ENCODE assay signal across 31 cellular contexts in the genomic region with DNA sequence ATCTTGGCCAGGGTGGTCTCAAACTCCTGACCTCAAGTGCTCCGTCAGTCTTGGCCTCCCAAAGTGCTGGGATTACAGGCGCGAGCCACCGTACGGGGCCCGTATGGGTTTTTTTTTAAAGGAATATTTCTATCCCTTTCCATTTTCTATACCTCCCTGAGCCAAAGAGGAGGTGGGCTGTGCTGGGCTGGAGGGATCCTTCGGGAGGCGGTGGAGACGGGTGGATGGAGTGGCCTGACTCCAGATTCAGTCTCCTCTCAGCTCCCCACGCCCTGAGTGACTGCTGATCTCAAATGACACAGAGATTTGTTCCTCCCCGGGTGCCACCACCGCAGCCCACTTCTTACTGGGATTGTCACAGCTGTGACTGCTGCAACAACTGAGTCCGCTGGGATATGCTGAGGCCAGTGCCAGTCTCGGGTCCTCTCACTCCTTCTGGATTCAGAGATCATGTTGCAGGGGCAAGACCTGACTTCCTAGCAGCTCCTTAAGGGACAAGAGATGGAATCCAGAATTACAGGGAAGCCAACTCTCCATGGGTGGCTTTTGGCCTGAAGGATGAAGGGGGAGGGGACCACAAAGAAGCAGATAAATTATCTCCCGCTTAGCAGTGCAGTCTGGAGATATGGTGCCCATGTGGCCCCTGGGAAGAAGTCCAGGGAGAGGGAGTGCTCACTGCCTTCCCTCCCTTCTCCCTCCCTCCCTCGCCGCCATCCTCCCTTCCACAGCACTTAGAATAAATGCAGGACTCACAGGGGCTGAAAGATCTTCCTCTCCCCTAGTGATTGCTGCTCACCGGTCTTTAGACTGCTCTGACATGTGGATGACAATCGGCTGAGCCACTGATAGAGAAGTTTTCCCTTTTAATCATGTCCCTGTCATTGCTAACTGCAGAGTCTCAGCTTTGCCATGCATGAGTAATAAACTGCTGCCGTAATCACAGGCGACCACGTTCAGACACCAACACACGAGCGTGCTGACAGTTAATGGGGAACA. TPM values are rescaled to one million over a fixed set of nuclear protein-coding genes. Genes with fewer than 3 reads are reported as not detected.
A peak's percentile ranks its signal among the peaks of the same experiment; 100 is the strongest.
DNase-seq lines count a peak whose midpoint lies in the region; ATAC-seq and TF ChIP-seq lines count a peak whose summit lies in the region.
"Had no signal": no experiment of that assay in that cellular context is flagged by ENCODE, and none has a peak within 500 bp of the region (broad histone marks: within the 10 kb centered on the region; RNA-seq: fewer than 3 reads in every experiment).

No MANE protein-coding gene starts in this region.

- DNase-seq in Right ventricle myocardium inferior (ENCODE audit: missing footprints) = no peak
- DNase-seq in left cardiac atrium = no peak
- no peak for DNase-seq in left ventricle myocardium inferior
- DNase-seq in nephron progenitor cell = peak; percentile 10
- peak; percentile 74 for DNase-seq in testis
- DNase-seq in NCI-H524 (lab: John Stamatoyannopoulos, UW) = no peak
- DNase-seq in iPS-NIHi11 (ENCODE audit: low spot score) = no peak
- DNase-seq in activated naive CD4-positive, alpha-beta T cell treated with anti-CD3 and anti-CD28 coated beads for 36 hours = no peak
- DNase-seq: 8988T; activated CD4-positive, alpha-beta T cell treated with anti-CD3 and anti-CD28 coated beads, Interleukin-2, amount 10 ng/mL, durations not matched to agents 24 days and 14 days; activated T-cell treated with anti-CD3 and anti-CD28 coated beads, Interleukin-2, amount 50 U/mL, for 24 hours; Calu3; colonic mucosa; EL; foreskin fibroblast; GOT3; hippocampal formation; IMR-90; lower lobe of right lung; NCI-H1048; NCI-H1694 treated with DMSO at 0.1 percent for 48 hours; NCI-H2171; NCI-H510A; PC-9; SHP77 treated with DMSO at 0.1 percent for 48 hours; thyroid gland; WERI-Rb-1 had no signal

- H3K36me3 Mint-ChIP-seq in nephron progenitor cell (ENCODE audit: low read depth) = peaks cover 3% of the 10 kb centered on the region
- H3K36me3 Mint-ChIP-seq in activated naive CD4-positive, alpha-beta T cell treated with anti-CD3 and anti-CD28 coated beads for 36 hours (ENCODE audit: low read depth) = no peaks in the 10 kb centered on the region

- H3K27me3 Mint-ChIP-seq in nephron progenitor cell (ENCODE audit: low read depth, poor library complexity) = peaks cover 15% of the 10 kb centered on the region
- H3K27me3 Mint-ChIP-seq in activated naive CD4-positive, alpha-beta T cell treated with anti-CD3 and anti-CD28 coated beads for 36 hours (ENCODE audit: low read depth) = no peaks in the 10 kb centered on the region
- H3K27me3 Mint-ChIP-seq: activated CD4-positive, alpha-beta T cell treated with anti-CD3 and anti-CD28 coated beads, Interleukin-2, amount 10 ng/mL, durations not matched to agents 24 days and 14 days; activated T-cell treated with anti-CD3 and anti-CD28 coated beads, Interleukin-2, amount 50 U/mL, for 24 hours; stimulated activated naive CD8-positive, alpha-beta T cell treated with anti-CD3 and anti-CD28 coated beads, Interleukin-15, Interleukin-2, amounts not matched to agents 100 ng/mL and 50 ng/mL, for 24 hours had no signal

- CTCF ChIA-PET in activated naive CD4-positive, alpha-beta T cell treated with anti-CD3 and anti-CD28 coated beads for 36 hours (lab: Charles Lee) = no interaction called here

- H3K27ac Mint-ChIP-seq in nephron progenitor cell = no peak overlapping the region
- no peak overlapping the region for H3K27ac Mint-ChIP-seq in activated naive CD4-positive, alpha-beta T cell treated with anti-CD3 and anti-CD28 coated beads for 36 hours
- H3K27ac Mint-ChIP-seq: activated CD4-positive, alpha-beta T cell treated with anti-CD3 and anti-CD28 coated beads, Interleukin-2, amount 10 ng/mL, durations not matched to agents 24 days and 14 days; activated T-cell treated with anti-CD3 and anti-CD28 coated beads, Interleukin-2, amount 50 U/mL, for 24 hours; progenitor cell of endocrine pancreas; stimulated activated naive CD8-positive, alpha-beta T cell treated with anti-CD3 and anti-CD28 coated beads, Interleukin-15, Interleukin-2, amounts not matched to agents 100 ng/mL and 50 ng/mL, for 24 hours had no signal

- H3K4me3 ChIP-seq in left ventricle myocardium inferior (peak overlapping the region; percentile 19), testis (no peak overlapping the region)
- H3K4me3 ChIP-seq: breast epithelium, colonic mucosa, lower lobe of right lung, PC-9, thyroid gland had no signal

- peak overlapping the region; percentile 42 for H3K27ac ChIP-seq in left ventricle myocardium inferior (replicated peaks)
- H3K27ac ChIP-seq in testis = no peak overlapping the region
- H3K27ac ChIP-seq: breast epithelium, colonic mucosa, lower lobe of right lung, PC-9, thyroid gland, WERI-Rb-1 had no signal

- H3K27me3 ChIP-seq in left ventricle myocardium inferior (ENCODE audit: low read depth) (no peaks in the 10 kb centered on the region), testis (no peaks in the 10 kb centered on the region)
- H3K27me3 ChIP-seq: breast epithelium, colonic mucosa, thyroid gland had no signal

- peaks cover 15% of the 10 kb centered on the region for H3K4me1 Mint-ChIP-seq in nephron progenitor cell
- H3K4me1 Mint-ChIP-seq in activated naive CD4-positive, alpha-beta T cell treated with anti-CD3 and anti-CD28 coated beads for 36 hours (ENCODE audit: low read depth) = no peaks in the 10 kb centered on the region
- H3K4me1 Mint-ChIP-seq: activated CD4-positive, alpha-beta T cell treated with anti-CD3 and anti-CD28 coated beads, Interleukin-2, amount 10 ng/mL, durations not matched to agents 24 days and 14 days had no signal

- no peak overlapping the region for H3K4me3 Mint-ChIP-seq in nephron progenitor cell
- no peak overlapping the region for H3K4me3 Mint-ChIP-seq in activated naive CD4-positive, alpha-beta T cell treated with anti-CD3 and anti-CD28 coated beads for 36 hours
- H3K4me3 Mint-ChIP-seq: activated CD4-positive, alpha-beta T cell treated with anti-CD3 and anti-CD28 coated beads, Interleukin-2, amount 10 ng/mL, durations not matched to agents 24 days and 14 days; activated T-cell treated with anti-CD3 and anti-CD28 coated beads, Interleukin-2, amount 50 U/mL, for 24 hours; stimulated activated naive CD8-positive, alpha-beta T cell treated with anti-CD3 and anti-CD28 coated beads, Interleukin-15, Interleukin-2, amounts not matched to agents 100 ng/mL and 50 ng/mL, for 24 hours had no signal

- ATAC-seq in Right ventricle myocardium inferior (peak; percentile 44), left cardiac atrium (no peak)
- ATAC-seq: esophagus mucosa had no signal

- no peaks in the 10 kb centered on the region for H3K36me3 ChIP-seq in left ventricle myocardium inferior
- H3K36me3 ChIP-seq in testis (ENCODE audit: low read depth, missing control alignments) = no peaks in the 10 kb centered on the region
- H3K36me3 ChIP-seq: breast epithelium, colonic mucosa, lower lobe of right lung, thyroid gland, WERI-Rb-1 had no signal

- peaks cover 11% of the 10 kb centered on the region for H3K9me3 Mint-ChIP-seq in nephron progenitor cell
- peaks cover 24% of the 10 kb centered on the region for H3K9me3 Mint-ChIP-seq in activated naive CD4-positive, alpha-beta T cell treated with anti-CD3 and anti-CD28 coated beads for 36 hours

- peaks cover 3% of the 10 kb centered on the region for H3K9me3 ChIP-seq in left ventricle myocardium inferior (replicated peaks)
- H3K9me3 ChIP-seq in testis = no peaks in the 10 kb centered on the region
- H3K9me3 ChIP-seq: colonic mucosa, lower lobe of right lung, thyroid gland had no signal

- 51 to 56% methylated on average over 20 to 24 of the region's 24 CpGs for WGBS in testis, 2 donors

- no peak for TF ChIP-seq POLR2A in testis (IDR thresholded peaks at IDR 0.05)

- peaks cover 13% of the 10 kb centered on the region for H3K4me1 ChIP-seq in left ventricle myocardium inferior
- peaks cover 15% of the 10 kb centered on the region for H3K4me1 ChIP-seq in testis
- H3K4me1 ChIP-seq: breast epithelium, colonic mucosa, lower lobe of right lung, thyroid gland had no signal

- intact Hi-C loops in Right ventricle myocardium inferior (cut with DNase I) (no loop called here), left cardiac atrium (cut with DNase I) (no loop called here), left ventricle myocardium inferior (cut with micrococcal nuclease) (no loop called here), testis (cut with DNase I; ENCODE audit: low total_unique reads) (no loop called here)
- intact Hi-C loops in activated naive CD4-positive, alpha-beta T cell treated with anti-CD3 and anti-CD28 coated beads for 36 hours (cut with micrococcal nuclease) = no loop called here

- TF ChIP-seq CTCF in left ventricle myocardium inferior (IDR thresholded peaks at IDR 0.05; ENCODE audit: borderline replicate concordance) (no peak), nephron progenitor cell (IDR thresholded peaks at IDR 0.05) (no peak), testis (IDR thresholded peaks at IDR 0.05) (no peak)

RNA-seq across cellular contexts. Expression of a gene that starts 14.3 kb away (rescaled TPM):
- 78.1 TPM for total RNA-seq in Right ventricle myocardium inferior
- 1 to 10 TPM in 1 of 2 donors, under 1 TPM in 1; 0.35 to 2.4 TPM for total RNA-seq in left cardiac atrium
- 95.3 TPM for total RNA-seq in left ventricle myocardium inferior
- 10 to 100 TPM; 29.4 to 39.1 TPM for total RNA-seq in testis
- polyA plus RNA-seq in testis (ENCODE audit: insufficient read depth, low read depth, low replicate concordance) = 10.9 TPM
- not detected for total RNA-seq in activated naive CD4-positive, alpha-beta T cell treated with anti-CD3 and anti-CD28 coated beads for 36 hours
- total RNA-seq: activated CD4-positive, alpha-beta T cell treated with anti-CD3 and anti-CD28 coated beads, Interleukin-2, amount 10 ng/mL, durations not matched to agents 24 days and 14 days; Calu3; IMR-90; PC-9 had no signal
- polyA plus RNA-seq: IMR-90 had no signal

Comparison
In these comparisons a context has a peak if more than half of its experiments do, and no peak if none do; other contexts are left out.
1. RNA of a gene that starts 14.3 kb away (total RNA-seq): 95.3 TPM in left ventricle myocardium inferior (single experiment), 78.1 TPM in Right ventricle myocardium inferior (single experiment) and 29.4 to 39.1 TPM in testis; 0.35 to 2.4 TPM in left cardiac atrium and not detected in activated naive CD4-positive, alpha-beta T cell treated with anti-CD3 and anti-CD28 coated beads for 36 hours; every median in the first group is over 4 times any median in the second.
2. DNase-seq: peak in nephron progenitor cell (single experiment) and testis (single experiment); none in Right ventricle myocardium inferior (single experiment), left cardiac atrium (single experiment), left ventricle myocardium inferior (single experiment), NCI-H524 (0 of 2), iPS-NIHi11 (single experiment) and activated naive CD4-positive, alpha-beta T cell treated with anti-CD3 and anti-CD28 coated beads for 36 hours (single experiment).